7 cellular contexts compared by ENCODE assay signal in the genomic region with DNA sequence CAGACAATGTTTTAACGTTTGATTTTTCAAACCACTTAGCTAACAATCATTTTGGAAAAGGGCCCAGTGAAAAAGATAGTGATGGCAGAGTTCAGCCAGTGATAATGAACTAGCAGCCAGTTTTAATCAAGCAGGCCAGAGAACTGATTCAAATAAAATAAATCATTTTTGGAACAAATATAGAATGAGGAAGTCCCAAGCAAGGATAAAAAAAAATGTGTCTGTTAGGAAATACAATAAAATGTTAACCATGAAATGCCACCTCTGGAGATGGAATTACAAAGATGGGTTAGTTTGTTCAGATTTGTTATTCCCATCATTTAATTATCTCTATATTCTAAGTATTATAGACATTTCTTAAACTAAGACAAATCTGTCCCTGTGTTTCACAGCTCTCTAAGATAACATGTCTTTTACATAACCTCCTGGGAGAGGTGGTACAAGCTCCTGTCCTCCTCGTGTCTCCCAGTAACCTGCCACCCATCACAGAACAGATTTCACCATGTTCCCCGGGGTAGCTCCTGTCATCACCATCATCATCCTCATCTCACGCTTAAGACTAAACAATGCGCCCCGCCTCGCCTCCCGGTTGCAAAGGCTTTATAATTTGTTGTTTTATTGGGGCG. TPM values are rescaled to one million over a fixed set of nuclear protein-coding genes. Genes with fewer than 3 reads are reported as not detected.
DNase-seq lines count a peak whose midpoint lies in the region; ATAC-seq, FAIRE-seq and TF ChIP-seq lines count a peak whose summit lies in the region.

No MANE protein-coding gene starts in this region.

- FAIRE-seq in urothelium cell line (lab: Jason Lieb, UNC): no peak

- no peaks in the 10 kb centered on the region for H3K9me3 Mint-ChIP-seq in activated T-helper 2 cell treated with anti-CD3 and anti-CD28 coated beads, Interferon-gamma antibody, Interleukin-2, Interleukin-4, amounts not matched to agents 10 μg/mL and 5 μg/mL and 100 μg/mL, durations not matched to agents 14 hours and 24 hours and 36 hours
- no peaks in the 10 kb centered on the region for H3K9me3 Mint-ChIP-seq in stimulated activated effector memory CD8-positive, alpha-beta T cell treated with anti-CD3 and anti-CD28 coated beads, Interleukin-12 subunit alpha, Interleukin-12 subunit beta, amount 100 ng/mL, for 72 hours

- peak overlapping the region; percentile 90 for H3K4me3 Mint-ChIP-seq in activated T-helper 2 cell treated with anti-CD3 and anti-CD28 coated beads, Interferon-gamma antibody, Interleukin-2, Interleukin-4, amounts not matched to agents 10 μg/mL and 5 μg/mL and 100 μg/mL, durations not matched to agents 14 hours and 24 hours and 36 hours (ENCODE audit: low read depth)
- peak overlapping the region; percentile 93 for H3K4me3 Mint-ChIP-seq in stimulated activated effector memory CD8-positive, alpha-beta T cell treated with anti-CD3 and anti-CD28 coated beads, Interleukin-12 subunit alpha, Interleukin-12 subunit beta, amount 100 ng/mL, for 72 hours

- ATAC-seq in GM18505 (IDR thresholded peaks at IDR 0.05; ENCODE audit: unreplicated experiment) (peak; percentile 4), HG03342 (IDR thresholded peaks at IDR 0.05; ENCODE audit: unreplicated experiment) (peak; percentile 14), right cardiac atrium (peak; percentile 17 to 18), GM18520 (IDR thresholded peaks at IDR 0.05; ENCODE audit: unreplicated experiment) (no peak)
- peak; percentile 17 for ATAC-seq in stimulated activated effector memory CD8-positive, alpha-beta T cell treated with anti-CD3 and anti-CD28 coated beads, Interleukin-12 subunit alpha, Interleukin-12 subunit beta, amount 100 ng/mL, for 72 hours

- WGBS in right cardiac atrium: under 1% methylated on average over 9 of the region's 9 CpGs

- H3K27ac ChIP-seq in right cardiac atrium (ENCODE audit: low read length): peak overlapping the region; percentile 86

- H3K27me3 Mint-ChIP-seq in activated T-helper 2 cell treated with anti-CD3 and anti-CD28 coated beads, Interferon-gamma antibody, Interleukin-2, Interleukin-4, amounts not matched to agents 10 μg/mL and 5 μg/mL and 100 μg/mL, durations not matched to agents 14 hours and 24 hours and 36 hours (ENCODE audit: low read depth): peaks cover 5% of the 10 kb centered on the region

- peaks cover 6% of the 10 kb centered on the region for H3K36me3 Mint-ChIP-seq in activated T-helper 2 cell treated with anti-CD3 and anti-CD28 coated beads, Interferon-gamma antibody, Interleukin-2, Interleukin-4, amounts not matched to agents 10 μg/mL and 5 μg/mL and 100 μg/mL, durations not matched to agents 14 hours and 24 hours and 36 hours (ENCODE audit: low read depth)
- H3K36me3 Mint-ChIP-seq in stimulated activated effector memory CD8-positive, alpha-beta T cell treated with anti-CD3 and anti-CD28 coated beads, Interleukin-12 subunit alpha, Interleukin-12 subunit beta, amount 100 ng/mL, for 72 hours: peaks cover 19% of the 10 kb centered on the region

- H3K9me3 ChIP-seq in right cardiac atrium (ENCODE audit: control insufficient read depth, low read length): no peaks in the 10 kb centered on the region

- intact Hi-C loops in activated T-helper 2 cell treated with anti-CD3 and anti-CD28 coated beads, Interferon-gamma antibody, Interleukin-2, Interleukin-4, amounts not matched to agents 10 μg/mL and 5 μg/mL and 100 μg/mL, durations not matched to agents 14 hours and 24 hours and 36 hours (cut with micrococcal nuclease): loop anchor here (2.0 kb wide), 1 partner anchor 60 kb away; no protein-coding TSS in a partner anchor
- intact Hi-C loops in right cardiac atrium (cut with DNase I): no loop called here

- no peaks in the 10 kb centered on the region for H3K4me1 ChIP-seq in right cardiac atrium (ENCODE audit: control insufficient read depth, insufficient read depth, low read length)

- DNase-seq in activated T-helper 2 cell treated with anti-CD3 and anti-CD28 coated beads, Interferon-gamma antibody, Interleukin-2, Interleukin-4, amounts not matched to agents 10 μg/mL and 5 μg/mL and 100 μg/mL, durations not matched to agents 14 hours and 24 hours and 36 hours (ENCODE audit: low spot score): no peak
- DNase-seq in right cardiac atrium: no peak
- DNase-seq in stimulated activated effector memory CD8-positive, alpha-beta T cell treated with anti-CD3 and anti-CD28 coated beads, Interleukin-12 subunit alpha, Interleukin-12 subunit beta, amount 100 ng/mL, for 72 hours (ENCODE audit: low spot score in 2 of 2): no peak
- DNase-seq in urothelium cell line (ENCODE audit: low spot score): no peak

- TF ChIP-seq POLR2A in GM18505 (IDR thresholded peaks at IDR 0.05; ENCODE audit: borderline replicate concordance, extremely low read depth, insufficient read depth, insufficient read length): no peak

- peak overlapping the region; percentile 99 for H3K4me3 ChIP-seq in right cardiac atrium (ENCODE audit: low read length)

- H3K27me3 ChIP-seq in right cardiac atrium (ENCODE audit: control insufficient read depth, insufficient read depth): no peaks in the 10 kb centered on the region

- peaks cover 41% of the 10 kb centered on the region for H3K4me1 Mint-ChIP-seq in activated T-helper 2 cell treated with anti-CD3 and anti-CD28 coated beads, Interferon-gamma antibody, Interleukin-2, Interleukin-4, amounts not matched to agents 10 μg/mL and 5 μg/mL and 100 μg/mL, durations not matched to agents 14 hours and 24 hours and 36 hours (ENCODE audit: low read depth)
- peaks cover 44% of the 10 kb centered on the region for H3K4me1 Mint-ChIP-seq in stimulated activated effector memory CD8-positive, alpha-beta T cell treated with anti-CD3 and anti-CD28 coated beads, Interleukin-12 subunit alpha, Interleukin-12 subunit beta, amount 100 ng/mL, for 72 hours

- H3K27ac Mint-ChIP-seq in activated T-helper 2 cell treated with anti-CD3 and anti-CD28 coated beads, Interferon-gamma antibody, Interleukin-2, Interleukin-4, amounts not matched to agents 10 μg/mL and 5 μg/mL and 100 μg/mL, durations not matched to agents 14 hours and 24 hours and 36 hours: peak overlapping the region; percentile 77
- H3K27ac Mint-ChIP-seq in stimulated activated effector memory CD8-positive, alpha-beta T cell treated with anti-CD3 and anti-CD28 coated beads, Interleukin-12 subunit alpha, Interleukin-12 subunit beta, amount 100 ng/mL, for 72 hours: peak overlapping the region; percentile 99

RNA-seq across cellular contexts. Expression of gene HERC1, which starts 1.0 kb away (rescaled TPM):
- 64.2 and 72.3 TPM in 2 replicates for total RNA-seq in activated T-helper 2 cell treated with anti-CD3 and anti-CD28 coated beads, Interferon-gamma antibody, Interleukin-2, Interleukin-4, amounts not matched to agents 10 μg/mL and 5 μg/mL and 100 μg/mL, durations not matched to agents 14 hours and 24 hours and 36 hours
- total RNA-seq in right cardiac atrium: 10 to 100 TPM; 83.8 to 98.6 (median 85.8) TPM
- polyA plus RNA-seq in right cardiac atrium: 47.7 TPM
